In genomic region chr3:146503459-146504202, GRCh38 we compare ENCODE assay signal across 8 cellular contexts. TPM values are rescaled to one million over a fixed set of nuclear protein-coding genes. Genes with fewer than 3 reads are reported as not detected.
DNase-seq lines count a peak whose midpoint lies in the region; ATAC-seq, FAIRE-seq and TF ChIP-seq lines count a peak whose summit lies in the region.

No MANE protein-coding gene starts in this region.

- no peak overlapping the region for H3K9ac ChIP-seq in OCI-LY1 (ENCODE audit: low read length)

- POLR2A ChIA-PET in T-cell (lab: Charles Lee) = interaction anchor here in 1 of 2 donors (0.6 kb wide), 1 partner anchor 18 kb away, joined by 3 read pairs; no protein-coding TSS in a partner anchor

- H3K4me2 ChIP-seq in OCI-LY1 (ENCODE audit: low read length) = no peak overlapping the region

- H3K27ac ChIP-seq in OCI-LY1 (ENCODE audit: low read depth, low read length, poor library complexity, severe bottlenecking) = no peak overlapping the region

- H2AFZ ChIP-seq in OCI-LY1 (ENCODE audit: low read length) = no peak overlapping the region

- no peaks in the 10 kb centered on the region for H3K27me3 ChIP-seq in OCI-LY1 (ENCODE audit: insufficient read depth, low read length)

- H3K4me1 Mint-ChIP-seq in T-cell = peaks cover 0 to 3% (median 2%) of the 10 kb centered on the region in 3 donors

- ATAC-seq in GM19023 (IDR thresholded peaks at IDR 0.05; ENCODE audit: unreplicated experiment) (peak; percentile 95), HG03064 (IDR thresholded peaks at IDR 0.05; ENCODE audit: low read depth, unreplicated experiment) (peak; percentile 88), T-cell (replicated peaks in 1 of 4) (no peak)

- no peaks in the 10 kb centered on the region for H3K9me3 ChIP-seq in OCI-LY1 (ENCODE audit: low read length)

- H3F3A ChIP-seq in OCI-LY1 (ENCODE audit: insufficient read depth, low read length) = no peaks in the 10 kb centered on the region

- FAIRE-seq in urothelium cell line (lab: Jason Lieb, UNC) = no peak

- H3K36me3 ChIP-seq in OCI-LY1 (ENCODE audit: insufficient read depth, low read length) = no peaks in the 10 kb centered on the region

- H3K27me3 Mint-ChIP-seq in T-cell = no peaks in the 10 kb centered on the region

- H3K27ac Mint-ChIP-seq in T-cell = no peak overlapping the region

- peaks cover 14% of the 10 kb centered on the region for H3K36me3 Mint-ChIP-seq in T-cell

- CTCF ChIA-PET in T-cell (lab: Charles Lee) = no interaction called here

- H3K4me3 ChIP-seq in OCI-LY1 (ENCODE audit: low read depth, low read length, poor library complexity, severe bottlenecking) (no peak overlapping the region), fibroblast of mammary gland (ENCODE audit: control insufficient read depth, low read depth, low read length) (no peak overlapping the region)

- TF ChIP-seq CTCF in AG09319 (IDR thresholded peaks at IDR 0.05; ENCODE audit: low read depth, low read length) (no peak), OCI-LY1 (IDR thresholded peaks at IDR 0.05; ENCODE audit: low read length) (peak; percentile 10; the same call in 1 of the 2 replicates), fibroblast of mammary gland (conservative IDR thresholded peaks at IDR 0.05; ENCODE audit: control insufficient read depth, insufficient read depth, low read depth, low read length) (no peak)

- H3K4me1 ChIP-seq in OCI-LY1 (ENCODE audit: insufficient read depth, low read length, severe bottlenecking) = no peaks in the 10 kb centered on the region

- H4K20me1 ChIP-seq in OCI-LY1 (ENCODE audit: insufficient read depth, low read length) = no peaks in the 10 kb centered on the region

- H3K79me2 ChIP-seq in OCI-LY1 (ENCODE audit: insufficient read depth, low read length) = no peaks in the 10 kb centered on the region

- H3K9me2 ChIP-seq in OCI-LY1 (ENCODE audit: low read depth, low read length) = no peaks in the 10 kb centered on the region

- DNase-seq in AG09319 (ENCODE audit: extremely low read depth, low read depth) = peak; percentile 44
- DNase-seq in fibroblast of mammary gland (ENCODE audit: low read depth) = peak; percentile 97
- DNase-seq in urothelium cell line (ENCODE audit: low spot score) = peak; percentile 64
- no peak for DNase-seq in NCI-H1092 treated with DMSO at 0.1 percent for 48 hours (lab: John Stamatoyannopoulos, UW)
- no peak for DNase-seq in T-cell

- H3K9me3 Mint-ChIP-seq in T-cell = no peaks in the 10 kb centered on the region

- H3K4me3 Mint-ChIP-seq in T-cell = no peak overlapping the region

RNA-seq across cellular contexts. Expression of gene PLSCR2, which starts 34.3 kb away (rescaled TPM):
- 1 to 10 TPM in 1 of 5 donors, under 1 TPM in 1, not detected in 3; 0.63 to 1.2 TPM for total RNA-seq in T-cell

RNA-seq across cellular contexts. Expression of gene PLSCR1, which starts 40.8 kb away (rescaled TPM):
- 10 to 100 TPM; 13.5 to 23.0 (median 16.4) TPM for total RNA-seq in T-cell

Comparison
In these comparisons a context has a peak if more than half of its experiments do, and no peak if none do; other contexts are left out.
1. DNase-seq: peak in AG09319 (single experiment), fibroblast of mammary gland (single experiment) and urothelium cell line (single experiment); none in NCI-H1092 treated with DMSO at 0.1 percent for 48 hours (single experiment) and T-cell (0 of 34).
2. ATAC-seq: peak in GM19023 (single experiment) and HG03064 (single experiment); none in T-cell (0 of 4).